In genomic region chr4:40731792-40732245, GRCh38 we compare ENCODE assay signal across 9 cellular contexts. TPM values are rescaled to one million over a fixed set of nuclear protein-coding genes. Genes with fewer than 3 reads are reported as not detected.
DNase-seq lines count a peak whose midpoint lies in the region; ATAC-seq and TF ChIP-seq lines count a peak whose summit lies in the region.
"Had no signal": no experiment of that assay in that cellular context is flagged by ENCODE, and none has a peak within 500 bp of the region (broad histone marks: within the 10 kb centered on the region; RNA-seq: fewer than 3 reads in every experiment).

No MANE protein-coding gene starts in this region.

- H3K27ac ChIP-seq in body of pancreas (peak overlapping the region; percentile 25 to 82 (median 56)), ascending aorta (no peak overlapping the region)
- H3K27ac ChIP-seq: KMS-11 had no signal

- no peaks in the 10 kb centered on the region for H3K36me3 Mint-ChIP-seq in activated CD8-positive, alpha-beta memory T cell treated with anti-CD3 and anti-CD28 coated beads, Interleukin-2, amount 10 ng/mL, durations not matched to agents 7 days and 5 days

- no peaks in the 10 kb centered on the region for H3K36me3 ChIP-seq in body of pancreas (replicated peaks in 1 of 2; ENCODE audit: insufficient read depth in 1 of 2, low read depth in 2 of 2)
- no peaks in the 10 kb centered on the region for H3K36me3 ChIP-seq in ascending aorta

- no peaks in the 10 kb centered on the region for H3K9me3 Mint-ChIP-seq in activated CD8-positive, alpha-beta memory T cell treated with anti-CD3 and anti-CD28 coated beads, Interleukin-2, amount 10 ng/mL, durations not matched to agents 7 days and 5 days (ENCODE audit: low read depth)

- ATAC-seq in activated CD8-positive, alpha-beta memory T cell treated with anti-CD3 and anti-CD28 coated beads, Interleukin-2, amount 10 ng/mL, durations not matched to agents 7 days and 5 days = peak; percentile 68
- ATAC-seq in body of pancreas = peak; percentile 86

- WGBS in body of pancreas, 2 donors = 0 to 4% methylated on average over 6 of the region's 6 CpGs

- H3K27me3 ChIP-seq in body of pancreas (no peaks in the 10 kb centered on the region), ascending aorta (no peaks in the 10 kb centered on the region)

- CTCF ChIA-PET in activated CD8-positive, alpha-beta memory T cell treated with anti-CD3 and anti-CD28 coated beads, Interleukin-2, amount 10 ng/mL, durations not matched to agents 7 days and 5 days (lab: Charles Lee) = interaction anchor here (0.6 to 14.8 kb wide), 3 partner anchors 13 to 166 kb away, joined by 3 to 149 read pairs (median 4); no protein-coding TSS in a partner anchor

- H3K27me3 Mint-ChIP-seq in activated CD8-positive, alpha-beta memory T cell treated with anti-CD3 and anti-CD28 coated beads, Interleukin-2, amount 10 ng/mL, durations not matched to agents 7 days and 5 days = peaks cover 20% of the 10 kb centered on the region

- TF ChIP-seq CTCF in body of pancreas (IDR thresholded peaks at IDR 0.05) (no peak), ascending aorta (IDR thresholded peaks at IDR 0.05) (no peak)

- intact Hi-C loops in body of pancreas (cut with DNase I) = no loop called here
- intact Hi-C loops in ascending aorta (cut with DNase I) = loop anchor here (10.0 kb wide), 1 partner anchor 483 kb away; the partner anchor contains the start of gene APBB2

- H3K4me1 Mint-ChIP-seq in activated CD8-positive, alpha-beta memory T cell treated with anti-CD3 and anti-CD28 coated beads, Interleukin-2, amount 10 ng/mL, durations not matched to agents 7 days and 5 days = peaks cover 23% of the 10 kb centered on the region

- H3K9me3 ChIP-seq in body of pancreas (no peaks in the 10 kb centered on the region), ascending aorta (no peaks in the 10 kb centered on the region)

- H3K4me1 ChIP-seq in body of pancreas (peaks cover 14% of the 10 kb centered on the region), ascending aorta (no peaks in the 10 kb centered on the region)

- H3K4me3 Mint-ChIP-seq in activated CD8-positive, alpha-beta memory T cell treated with anti-CD3 and anti-CD28 coated beads, Interleukin-2, amount 10 ng/mL, durations not matched to agents 7 days and 5 days = no peak overlapping the region

- no peak overlapping the region for H3K4me3 ChIP-seq in body of pancreas
- H3K4me3 ChIP-seq in ascending aorta = no peak overlapping the region

- no peak for TF ChIP-seq POLR2A in body of pancreas (IDR thresholded peaks at IDR 0.05)

- DNase-seq in activated CD8-positive, alpha-beta memory T cell treated with anti-CD3 and anti-CD28 coated beads, Interleukin-2, amount 10 ng/mL, durations not matched to agents 7 days and 5 days = no peak
- DNase-seq in activated CD8-positive, alpha-beta memory T cell treated with anti-CD3 and anti-CD28 coated beads, Interleukin-2, amount 50 U/mL, for 48 hours = no peak
- DNase-seq in NCI-H2107 (lab: John Stamatoyannopoulos, UW) = peak; percentile 38
- DNase-seq in body of pancreas = peak; percentile 68 to 89 (median 80)
- DNase-seq in pons (ENCODE audit: low spot score) = peak; percentile 77
- DNase-seq in SW480 (ENCODE audit: low spot score) = no peak
- no peak for DNase-seq in ureter (ENCODE audit: low spot score)
- no peak for DNase-seq in ascending aorta (ENCODE audit: low spot score in 2 of 2)

- H3K27ac Mint-ChIP-seq in activated CD8-positive, alpha-beta memory T cell treated with anti-CD3 and anti-CD28 coated beads, Interleukin-2, amount 10 ng/mL, durations not matched to agents 7 days and 5 days = peak overlapping the region; percentile 8

RNA-seq across cellular contexts. Expression of gene NSUN7, which starts 17.9 kb away (rescaled TPM):
- under 1 TPM; 0.42 to 0.55 TPM for total RNA-seq in activated CD8-positive, alpha-beta memory T cell treated with anti-CD3 and anti-CD28 coated beads, Interleukin-2, amount 10 ng/mL, durations not matched to agents 7 days and 5 days
- total RNA-seq in body of pancreas (10 to 100 TPM; 14.3 to 35.3 TPM), ureter (8.5 TPM), ascending aorta (5.0 TPM)

Comparison
In these comparisons a context has a peak if more than half of its experiments do, and no peak if none do; other contexts are left out.
1. DNase-seq: peak in NCI-H2107 (single experiment), body of pancreas (4 of 4) and pons (single experiment); none in activated CD8-positive, alpha-beta memory T cell treated with anti-CD3 and anti-CD28 coated beads, Interleukin-2, amount 10 ng/mL, durations not matched to agents 7 days and 5 days (single experiment), activated CD8-positive, alpha-beta memory T cell treated with anti-CD3 and anti-CD28 coated beads, Interleukin-2, amount 50 U/mL, for 48 hours (single experiment), SW480 (single experiment), ureter (single experiment) and ascending aorta (0 of 2).
2. H3K27ac ChIP-seq: peak in body of pancreas (4 of 4); none in ascending aorta (0 of 2).